ENCODE assay signal across 1 cellular context in the genomic region with DNA sequence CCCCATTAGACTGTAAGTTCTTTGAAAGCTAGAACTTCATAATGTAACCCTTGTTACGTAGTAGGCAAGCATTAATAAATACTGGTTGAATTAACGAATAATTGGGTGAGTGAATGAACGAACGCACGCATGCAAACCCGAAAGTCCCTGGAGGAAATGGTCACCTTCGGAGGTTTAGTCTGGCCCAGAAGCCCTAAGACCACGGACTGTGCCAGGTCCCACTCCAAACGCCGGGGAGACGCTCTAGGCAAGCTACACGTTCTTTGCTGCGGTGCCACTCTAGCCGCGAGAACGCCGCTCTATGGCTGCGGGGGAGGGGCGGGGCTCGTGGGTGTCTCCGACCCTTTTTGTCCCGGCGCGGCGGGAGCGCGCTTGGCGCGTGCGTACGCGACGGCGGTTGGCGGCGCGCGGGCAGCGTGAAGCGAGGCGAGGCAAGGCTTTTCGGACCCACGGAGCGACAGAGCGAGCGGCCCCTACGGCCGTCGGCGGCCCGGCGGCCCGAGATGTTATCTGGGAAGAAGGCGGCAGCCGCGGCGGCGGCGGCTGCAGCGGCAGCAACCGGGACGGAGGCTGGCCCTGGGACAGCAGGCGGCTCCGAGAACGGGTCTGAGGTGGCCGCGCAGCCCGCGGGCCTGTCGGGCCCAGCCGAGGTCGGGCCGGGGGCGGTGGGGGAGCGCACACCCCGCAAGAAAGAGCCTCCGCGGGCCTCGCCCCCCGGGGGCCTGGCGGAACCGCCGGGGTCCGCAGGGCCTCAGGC.
TF ChIP-seq lines count a peak whose summit lies in the region.

TSS of gene KDM1A (plus strand) at position 375 of the 757 bp plus-strand sequence. CDS start at position 504, 129 bp downstream.

TF ChIP-seq in K562, 482 proteins besides CTCF, POLR2A, EP300 and RAD21 (continued from another document):
- TF ChIP-seq, protein P1, sequence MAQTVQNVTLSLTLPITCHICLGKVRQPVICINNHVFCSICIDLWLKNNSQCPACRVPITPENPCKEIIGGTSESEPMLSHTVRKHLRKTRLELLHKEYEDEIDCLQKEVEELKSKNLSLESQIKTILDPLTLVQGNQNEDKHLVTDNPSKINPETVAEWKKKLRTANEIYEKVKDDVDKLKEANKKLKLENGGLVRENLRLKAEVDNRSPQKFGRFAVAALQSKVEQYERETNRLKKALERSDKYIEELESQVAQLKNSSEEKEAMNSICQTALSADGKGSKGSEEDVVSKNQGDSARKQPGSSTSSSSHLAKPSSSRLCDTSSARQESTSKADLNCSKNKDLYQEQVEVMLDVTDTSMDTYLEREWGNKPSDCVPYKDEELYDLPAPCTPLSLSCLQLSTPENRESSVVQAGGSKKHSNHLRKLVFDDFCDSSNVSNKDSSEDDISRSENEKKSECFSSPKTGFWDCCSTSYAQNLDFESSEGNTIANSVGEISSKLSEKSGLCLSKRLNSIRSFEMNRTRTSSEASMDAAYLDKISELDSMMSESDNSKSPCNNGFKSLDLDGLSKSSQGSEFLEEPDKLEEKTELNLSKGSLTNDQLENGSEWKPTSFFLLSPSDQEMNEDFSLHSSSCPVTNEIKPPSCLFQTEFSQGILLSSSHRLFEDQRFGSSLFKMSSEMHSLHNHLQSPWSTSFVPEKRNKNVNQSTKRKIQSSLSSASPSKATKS (CRISPR knock-in tag; IDR thresholded peaks at IDR 0.05) = no peak
- TF ChIP-seq ZNF143 (CRISPR knock-in tag; IDR thresholded peaks at IDR 0.05) (peak; percentile 63; the same call in 1 of the 2 replicates), ZNF75A (CRISPR knock-in tag; IDR thresholded peaks at IDR 0.05) (no peak), THRAP3 (IDR thresholded peaks at IDR 0.05; ENCODE audit: borderline replicate concordance) (no peak), ZNF398 (CRISPR knock-in tag; IDR thresholded peaks at IDR 0.05) (no peak), ZNF311 (CRISPR knock-in tag; IDR thresholded peaks at IDR 0.05) (no peak), TRIM24 (IDR thresholded peaks at IDR 0.05) (peak; percentile 10 to 82; a peak in 2 of 4 replicates), ZNF696 (CRISPR knock-in tag; conservative IDR thresholded peaks at IDR 0.05) (no peak; the same call in 1 of the 2 replicates), PML (IDR thresholded peaks at IDR 0.05; ENCODE audit: low read length) (peak; percentile 92), MNT (conservative IDR thresholded peaks at IDR 0.05) (peak; percentile 94 to 97), HDAC2 (IDR thresholded peaks at IDR 0.05) (0 out of 2 replicates have a peak, but pooled peaks have one; percentile 51), FOSL1 (tag; conservative IDR thresholded peaks at IDR 0.05) (peak; percentile 64; the same call in 1 of the 2 replicates), GABPB1 (CRISPR knock-in tag; IDR thresholded peaks at IDR 0.05) (peak; percentile 87), TSC22D4 (tag; IDR thresholded peaks at IDR 0.05) (no peak), POLR2H (tag; IDR thresholded peaks at IDR 0.05; ENCODE audit: low read depth) (peak; percentile 96), PRPF4 (IDR thresholded peaks at IDR 0.05; ENCODE audit: insufficient read depth, low read depth, low read length, poor library complexity, severe bottlenecking) (peak; percentile 81), DACH1 (IDR thresholded peaks at IDR 0.05; ENCODE audit: partially characterized antibody) (no peak), ZC3H4 (CRISPR knock-in tag; IDR thresholded peaks at IDR 0.05; ENCODE audit: borderline replicate concordance) (no peak), ZNF766 (CRISPR knock-in tag; conservative IDR thresholded peaks at IDR 0.05) (peak; percentile 87), ZNF12 (CRISPR knock-in tag; IDR thresholded peaks at IDR 0.05) (no peak; the same call in 1 of the 2 replicates), ZNF217 (CRISPR knock-in tag; IDR thresholded peaks at IDR 0.05) (no peak), ATF1 (CRISPR knock-in tag; IDR thresholded peaks at IDR 0.05) (no peak), ATF1 (tag; IDR thresholded peaks at IDR 0.05) (peak; percentile 94), RB1 (IDR thresholded peaks at IDR 0.05; ENCODE audit: low read depth) (peak; percentile 97), VEZF1 (CRISPR knock-in tag; IDR thresholded peaks at IDR 0.05) (peak; percentile 98), CXXC5 (CRISPR knock-in tag; IDR thresholded peaks at IDR 0.05) (peak; percentile 99), FOXM1 (IDR thresholded peaks at IDR 0.05; ENCODE audit: low read depth) (peak; percentile 71), FOXM1 (CRISPR knock-in tag; IDR thresholded peaks at IDR 0.05; ENCODE audit: low read depth) (peak; percentile 91; the same call in 1 of the 2 replicates), ZZZ3 (IDR thresholded peaks at IDR 0.05) (peak; percentile 86; the same call in 1 of the 2 replicates), PHF21A (IDR thresholded peaks at IDR 0.05; ENCODE audit: borderline replicate concordance, low read depth) (peak; percentile 67; the same call in 1 of the 2 replicates), ZC3H11A (IDR thresholded peaks at IDR 0.05; ENCODE audit: low read depth, low read length) (peak; percentile 64; the same call in 1 of the 2 replicates), BRCA1 (IDR thresholded peaks at IDR 0.05) (no peak), BRCA1 (CRISPR knock-in tag; IDR thresholded peaks at IDR 0.05) (0 out of 2 replicates have a peak, but pooled peaks have one; percentile 91), SRSF3 (IDR thresholded peaks at IDR 0.05; ENCODE audit: insufficient read depth, low read length) (no peak), RNF2 (IDR thresholded peaks at IDR 0.05) (peak; percentile 96), RBM15 (IDR thresholded peaks at IDR 0.05; ENCODE audit: insufficient read depth, low read length) (no peak), MEIS2 (IDR thresholded peaks at IDR 0.05; ENCODE audit: partially characterized antibody) (peak; percentile 69), E2F8 (IDR thresholded peaks at IDR 0.05; ENCODE audit: low read depth, partially characterized antibody) (peak; percentile 83)
- TF ChIP-seq, protein P2, sequence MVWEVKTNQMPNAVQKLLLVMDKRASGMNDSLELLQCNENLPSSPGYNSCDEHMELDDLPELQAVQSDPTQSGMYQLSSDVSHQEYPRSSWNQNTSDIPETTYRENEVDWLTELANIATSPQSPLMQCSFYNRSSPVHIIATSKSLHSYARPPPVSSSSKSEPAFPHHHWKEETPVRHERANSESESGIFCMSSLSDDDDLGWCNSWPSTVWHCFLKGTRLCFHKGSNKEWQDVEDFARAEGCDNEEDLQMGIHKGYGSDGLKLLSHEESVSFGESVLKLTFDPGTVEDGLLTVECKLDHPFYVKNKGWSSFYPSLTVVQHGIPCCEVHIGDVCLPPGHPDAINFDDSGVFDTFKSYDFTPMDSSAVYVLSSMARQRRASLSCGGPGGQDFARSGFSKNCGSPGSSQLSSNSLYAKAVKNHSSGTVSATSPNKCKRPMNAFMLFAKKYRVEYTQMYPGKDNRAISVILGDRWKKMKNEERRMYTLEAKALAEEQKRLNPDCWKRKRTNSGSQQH (CRISPR knock-in tag; IDR thresholded peaks at IDR 0.05) = peak; percentile 65; the same call in 1 of the 2 replicates
- TF ChIP-seq, protein P3, sequence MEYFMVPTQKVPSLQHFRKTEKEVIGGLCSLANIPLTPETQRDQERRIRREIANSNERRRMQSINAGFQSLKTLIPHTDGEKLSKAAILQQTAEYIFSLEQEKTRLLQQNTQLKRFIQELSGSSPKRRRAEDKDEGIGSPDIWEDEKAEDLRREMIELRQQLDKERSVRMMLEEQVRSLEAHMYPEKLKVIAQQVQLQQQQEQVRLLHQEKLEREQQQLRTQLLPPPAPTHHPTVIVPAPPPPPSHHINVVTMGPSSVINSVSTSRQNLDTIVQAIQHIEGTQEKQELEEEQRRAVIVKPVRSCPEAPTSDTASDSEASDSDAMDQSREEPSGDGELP (CRISPR knock-in tag; IDR thresholded peaks at IDR 0.05; ENCODE audit: borderline replicate concordance) = peak; percentile 90
- TF ChIP-seq, protein P4, sequence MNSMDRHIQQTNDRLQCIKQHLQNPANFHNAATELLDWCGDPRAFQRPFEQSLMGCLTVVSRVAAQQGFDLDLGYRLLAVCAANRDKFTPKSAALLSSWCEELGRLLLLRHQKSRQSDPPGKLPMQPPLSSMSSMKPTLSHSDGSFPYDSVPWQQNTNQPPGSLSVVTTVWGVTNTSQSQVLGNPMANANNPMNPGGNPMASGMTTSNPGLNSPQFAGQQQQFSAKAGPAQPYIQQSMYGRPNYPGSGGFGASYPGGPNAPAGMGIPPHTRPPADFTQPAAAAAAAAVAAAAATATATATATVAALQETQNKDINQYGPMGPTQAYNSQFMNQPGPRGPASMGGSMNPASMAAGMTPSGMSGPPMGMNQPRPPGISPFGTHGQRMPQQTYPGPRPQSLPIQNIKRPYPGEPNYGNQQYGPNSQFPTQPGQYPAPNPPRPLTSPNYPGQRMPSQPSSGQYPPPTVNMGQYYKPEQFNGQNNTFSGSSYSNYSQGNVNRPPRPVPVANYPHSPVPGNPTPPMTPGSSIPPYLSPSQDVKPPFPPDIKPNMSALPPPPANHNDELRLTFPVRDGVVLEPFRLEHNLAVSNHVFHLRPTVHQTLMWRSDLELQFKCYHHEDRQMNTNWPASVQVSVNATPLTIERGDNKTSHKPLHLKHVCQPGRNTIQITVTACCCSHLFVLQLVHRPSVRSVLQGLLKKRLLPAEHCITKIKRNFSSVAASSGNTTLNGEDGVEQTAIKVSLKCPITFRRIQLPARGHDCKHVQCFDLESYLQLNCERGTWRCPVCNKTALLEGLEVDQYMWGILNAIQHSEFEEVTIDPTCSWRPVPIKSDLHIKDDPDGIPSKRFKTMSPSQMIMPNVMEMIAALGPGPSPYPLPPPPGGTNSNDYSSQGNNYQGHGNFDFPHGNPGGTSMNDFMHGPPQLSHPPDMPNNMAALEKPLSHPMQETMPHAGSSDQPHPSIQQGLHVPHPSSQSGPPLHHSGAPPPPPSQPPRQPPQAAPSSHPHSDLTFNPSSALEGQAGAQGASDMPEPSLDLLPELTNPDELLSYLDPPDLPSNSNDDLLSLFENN (IDR thresholded peaks at IDR 0.05; ENCODE audit: low read depth in 2 of 2, low read length in 2 of 2) = peak in 1 of 2 experiments; percentile 77; a peak in 1 of 4 replicates
TF ChIP-seq in K562: peak in this region for 230.
